Comparison of ENCODE assay signal across 9 cellular contexts in the genomic region with DNA sequence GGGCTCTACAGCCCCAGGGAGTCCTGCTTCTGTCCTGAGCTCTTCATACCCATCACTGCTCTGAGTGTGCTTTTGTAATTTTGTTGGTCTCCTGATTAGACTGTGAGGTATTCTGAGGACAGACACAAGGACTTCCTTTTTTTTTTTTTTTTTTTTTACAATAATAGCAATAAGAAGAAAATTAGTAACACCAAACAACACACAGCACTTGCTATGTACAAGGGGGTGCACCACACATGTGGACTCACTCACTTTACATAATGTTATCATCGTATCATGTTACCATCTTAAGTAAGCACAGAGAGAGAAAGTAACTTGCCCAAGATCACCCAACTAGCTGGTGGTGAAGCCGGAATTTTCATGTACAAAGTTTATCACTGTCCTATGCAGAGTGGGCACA. TPM values are rescaled to one million over a fixed set of nuclear protein-coding genes. Genes with fewer than 3 reads are reported as not detected.
DNase-seq lines count a peak whose midpoint lies in the region; ATAC-seq, FAIRE-seq and TF ChIP-seq lines count a peak whose summit lies in the region.
"Had no signal": no experiment of that assay in that cellular context is flagged by ENCODE, and none has a peak within 500 bp of the region (broad histone marks: within the 10 kb centered on the region; RNA-seq: fewer than 3 reads in every experiment).

No MANE protein-coding gene starts in this region.

- H3K9me3 ChIP-seq in CD4-positive, alpha-beta memory T cell (ENCODE audit: control insufficient read depth in 1 of 2, low read length in 2 of 2) = no peaks in the 10 kb centered on the region
- no peaks in the 10 kb centered on the region for H3K9me3 ChIP-seq in HUES6 (ENCODE audit: control insufficient read depth, insufficient read depth, low read depth, low read length)
- no peaks in the 10 kb centered on the region for H3K9me3 ChIP-seq in body of pancreas

- peaks cover 0 to 1% (median 0%) of the 10 kb centered on the region in 8 donors for H3K9me3 Mint-ChIP-seq in CD4-positive, alpha-beta memory T cell
- H3K9me3 Mint-ChIP-seq in naive B cell = no peaks in the 10 kb centered on the region

- no peak for DNase-seq in CD4-positive, alpha-beta memory T cell
- no peak for DNase-seq in body of pancreas
- no peak for DNase-seq in naive B cell
- no peak for DNase-seq in hippocampal formation (lab: John Stamatoyannopoulos, UW)
- no peak for DNase-seq in kidney tubule cell (ENCODE audit: low spot score)
- DNase-seq in GM19239 (ENCODE audit: insufficient read length, low spot score) = no peak
- DNase-seq: GDM1 had no signal

- H3K27me3 Mint-ChIP-seq in CD4-positive, alpha-beta memory T cell = no peaks in the 10 kb centered on the region
- no peaks in the 10 kb centered on the region for H3K27me3 Mint-ChIP-seq in naive B cell

- TF ChIP-seq CTCF in body of pancreas (IDR thresholded peaks at IDR 0.05) = no peak

- H3K4me1 Mint-ChIP-seq in CD4-positive, alpha-beta memory T cell = peaks cover 66 to 97% (median 85%) of the 10 kb centered on the region in 4 donors
- H3K4me1 Mint-ChIP-seq in naive B cell = peaks cover 45 to 65% (median 61%) of the 10 kb centered on the region in 3 donors

- peak overlapping the region; percentile 73 to 98 (median 78) for H3K27ac Mint-ChIP-seq in CD4-positive, alpha-beta memory T cell
- peak overlapping the region in 5 of 6 donors; percentile 7 to 89 (median 76) for H3K27ac Mint-ChIP-seq in naive B cell

- H3K27ac ChIP-seq in CD4-positive, alpha-beta memory T cell (ENCODE audit: low read depth, low read length) = no peak overlapping the region
- H3K27ac ChIP-seq in HUES6 (ENCODE audit: low read depth, low read length) (no peak overlapping the region), body of pancreas (peak overlapping the region in 3 of 4 donors; percentile 42 to 68 (median 56))

- TF ChIP-seq POLR2A in body of pancreas (IDR thresholded peaks at IDR 0.05) = no peak

- H3K4me3 Mint-ChIP-seq in CD4-positive, alpha-beta memory T cell = peak overlapping the region in 1 of 8 donors; percentile 39
- peak overlapping the region in 2 of 8 donors; percentile 15 to 53 for H3K4me3 Mint-ChIP-seq in naive B cell

- ATAC-seq in body of pancreas = no peak
- peak in 1 of 2 donors; percentile 14 for ATAC-seq in naive B cell (ENCODE audit: low read depth in 2 of 2)
- no peak for ATAC-seq in HG02885 (IDR thresholded peaks at IDR 0.05; ENCODE audit: poor library complexity, unreplicated experiment)

- no peaks in the 10 kb centered on the region for H3K27me3 ChIP-seq in CD4-positive, alpha-beta memory T cell (ENCODE audit: insufficient read depth, low read length)
- H3K27me3 ChIP-seq in HUES6 (ENCODE audit: control insufficient read depth, insufficient read depth, low read length) = no peaks in the 10 kb centered on the region
- H3K27me3 ChIP-seq in body of pancreas = no peaks in the 10 kb centered on the region

- POLR2A ChIA-PET in CD4-positive, alpha-beta memory T cell (lab: Charles Lee; ENCODE audit: partially characterized antibody) = interaction anchor here (1.0 to 6.0 kb wide), 9 partner anchors 10 to 42 kb away, joined by 3 to 82 read pairs (median 4); a partner anchor contains a TSS

- intact Hi-C loops in CD4-positive, alpha-beta memory T cell (cut with micrococcal nuclease) = no loop called here
- intact Hi-C loops in body of pancreas (cut with DNase I) = no loop called here

- FAIRE-seq in GM19239 (lab: Jason Lieb, UNC) = no peak

- peaks cover 16 to 66% of the 10 kb centered on the region in 2 donors for H3K36me3 Mint-ChIP-seq in CD4-positive, alpha-beta memory T cell
- H3K36me3 Mint-ChIP-seq in naive B cell = peaks cover 0 to 4% of the 10 kb centered on the region in 2 donors

- H3K4me1 ChIP-seq in CD4-positive, alpha-beta memory T cell (ENCODE audit: insufficient read depth, low read length) = peaks cover 89% of the 10 kb centered on the region
- peaks cover 76% of the 10 kb centered on the region for H3K4me1 ChIP-seq in HUES6 (ENCODE audit: control insufficient read depth, insufficient read depth, low read length)
- peaks cover 27% of the 10 kb centered on the region for H3K4me1 ChIP-seq in body of pancreas

- H3K9ac ChIP-seq in HUES6 (ENCODE audit: low read length) = no peak overlapping the region

- no peak overlapping the region for H3K4me3 ChIP-seq in CD4-positive, alpha-beta memory T cell (ENCODE audit: low read length in 2 of 2)
- H3K4me3 ChIP-seq in HUES6 (ENCODE audit: low read depth, low read length) (peak overlapping the region; percentile 28; the same call in 1 of the 2 replicates), body of pancreas (no peak overlapping the region)

- CTCF ChIA-PET in CD4-positive, alpha-beta memory T cell (lab: Charles Lee; ENCODE audit: partially characterized antibody) = interaction anchor here (0.9 to 2.3 kb wide), 4 partner anchors 24 to 109 kb away, joined by 3 to 6 read pairs (median 3); no protein-coding TSS in a partner anchor

- peaks cover 9% of the 10 kb centered on the region for H3K36me3 ChIP-seq in CD4-positive, alpha-beta memory T cell (ENCODE audit: insufficient read depth, low read length)
- H3K36me3 ChIP-seq in HUES6 (ENCODE audit: control insufficient read depth, insufficient read depth, low read length) (no peaks in the 10 kb centered on the region), body of pancreas (replicated peaks in 1 of 2; ENCODE audit: insufficient read depth in 1 of 2, low read depth in 2 of 2) (peaks cover 0 to 2% of the 10 kb centered on the region in 2 donors)

- 11 to 23% methylated on average over 2 of the region's 2 CpGs for WGBS in body of pancreas, 2 donors

RNA-seq across cellular contexts. Expression of a gene that starts 34.5 kb away (rescaled TPM):
- total RNA-seq in CD4-positive, alpha-beta memory T cell = 100 to 1,000 TPM; 179 to 187 TPM
- polyA plus RNA-seq in CD4-positive, alpha-beta memory T cell = 100 to 1,000 TPM in 1 of 2 donors, 10 to 100 TPM in 1; 92.2 to 119 TPM
- 10 to 100 TPM; 17.4 to 24.4 TPM for total RNA-seq in body of pancreas
- 10 to 100 TPM; 35.4 to 69.2 (median 66.6) TPM for polyA plus RNA-seq in naive B cell (ENCODE audit: low read depth in 6 of 6)

Comparison
In these comparisons a context has a peak if more than half of its experiments do, and no peak if none do; other contexts are left out.
1. H3K27ac ChIP-seq: peak in body of pancreas (3 of 4); none in CD4-positive, alpha-beta memory T cell (single experiment) and HUES6 (single experiment).
2. RNA of a gene that starts 34.5 kb away (total RNA-seq): 179 to 187 TPM in CD4-positive, alpha-beta memory T cell; 17.4 to 24.4 TPM in body of pancreas; every median in the first group is over 4 times any median in the second.